Comparison of ENCODE assay signal across 8 cellular contexts in genomic region chr1:39892611-39893595, GRCh38. TPM values are rescaled to one million over a fixed set of nuclear protein-coding genes. Genes with fewer than 3 reads are reported as not detected.
DNase-seq lines count a peak whose midpoint lies in the region; ATAC-seq and TF ChIP-seq lines count a peak whose summit lies in the region.

No MANE protein-coding gene starts in this region.

- DNase-seq in CD8-positive, alpha-beta memory T cell = no peak
- no peak for DNase-seq in MM.1S
- DNase-seq in amniotic epithelial cell (ENCODE audit: low read depth) = peak; percentile 91
- no peak for DNase-seq in left colon
- no peak for DNase-seq in stimulated activated naive CD8-positive, alpha-beta T cell treated with anti-CD3 and anti-CD28 coated beads, Interleukin-15, Interleukin-2, amounts not matched to agents 100 U/mL and 50 U/mL, for 24 hours
- no peak for DNase-seq in NCI-H1092 (lab: John Stamatoyannopoulos, UW)

- no peak overlapping the region for H3K4me3 ChIP-seq in CD8-positive, alpha-beta memory T cell (ENCODE audit: low read length)
- H3K4me3 ChIP-seq in MM.1S (ENCODE audit: low read length) = no peak overlapping the region

- peaks cover 5 to 55% of the 10 kb centered on the region in 2 donors for H3K27me3 Mint-ChIP-seq in CD8-positive, alpha-beta memory T cell
- H3K27me3 Mint-ChIP-seq in activated T-helper 17 cell treated with anti-CD3 and anti-CD28 coated beads, Interleukin-2, amount 50 U/mL, for 72 hours = peaks cover 37% of the 10 kb centered on the region

- peaks cover 6% of the 10 kb centered on the region for H3K27me3 ChIP-seq in CD8-positive, alpha-beta memory T cell (ENCODE audit: insufficient read depth, low read length, poor library complexity, severe bottlenecking)
- no peaks in the 10 kb centered on the region for H3K27me3 ChIP-seq in MM.1S (replicated peaks; ENCODE audit: insufficient read depth, low read length)

- no peaks in the 10 kb centered on the region for H3K9me3 ChIP-seq in CD8-positive, alpha-beta memory T cell (ENCODE audit: low read length)
- no peaks in the 10 kb centered on the region for H3K9me3 ChIP-seq in MM.1S (replicated peaks; ENCODE audit: insufficient read depth, low read length)

- H3K79me2 ChIP-seq in MM.1S (ENCODE audit: low read length) = no peaks in the 10 kb centered on the region

- no peaks in the 10 kb centered on the region for H3K4me1 Mint-ChIP-seq in CD8-positive, alpha-beta memory T cell
- H3K4me1 Mint-ChIP-seq in activated T-helper 17 cell treated with anti-CD3 and anti-CD28 coated beads, Interleukin-2, amount 50 U/mL, for 72 hours = no peaks in the 10 kb centered on the region

- CTCF ChIA-PET in CD8-positive, alpha-beta memory T cell (lab: Charles Lee) = interaction anchor here (0.6 to 1.5 kb wide), 3 partner anchors 9 to 80 kb away, joined by 3 to 9 read pairs (median 4); partner anchors contain the start of gene MYCL

- no peaks in the 10 kb centered on the region for H3K36me3 Mint-ChIP-seq in CD8-positive, alpha-beta memory T cell
- H3K36me3 Mint-ChIP-seq in activated T-helper 17 cell treated with anti-CD3 and anti-CD28 coated beads, Interleukin-2, amount 50 U/mL, for 72 hours (ENCODE audit: low read depth) = no peaks in the 10 kb centered on the region

- 0 out of 2 replicates have a peak overlapping the region, but pooled peaks have one; percentile 15 for H3K4me2 ChIP-seq in MM.1S (ENCODE audit: low read depth, low read length)

- intact Hi-C loops in left colon (cut with DNase I, micrococcal nuclease) = loop anchor here in 1 of 2 donors (10.0 kb wide), 1 partner anchor 78 kb away; no protein-coding TSS in a partner anchor

- H3K4me1 ChIP-seq in CD8-positive, alpha-beta memory T cell (ENCODE audit: insufficient read depth, low read length) = no peaks in the 10 kb centered on the region
- 0 out of 2 replicates have a peak, but pooled peaks cover 10% of the 10 kb centered on the region for H3K4me1 ChIP-seq in MM.1S (ENCODE audit: low read length)

- H3K27ac ChIP-seq in CD8-positive, alpha-beta memory T cell (ENCODE audit: low read depth, low read length) = peak overlapping the region; percentile 20
- H3K27ac ChIP-seq in MM.1S (ENCODE audit: low read length) = no peak overlapping the region

- H4K20me1 ChIP-seq in MM.1S (ENCODE audit: insufficient read depth, low read length) = no peaks in the 10 kb centered on the region

- no peaks in the 10 kb centered on the region for H3K36me3 ChIP-seq in CD8-positive, alpha-beta memory T cell (ENCODE audit: insufficient read depth, low read length)
- no peaks in the 10 kb centered on the region for H3K36me3 ChIP-seq in MM.1S (replicated peaks; ENCODE audit: insufficient read depth, low read length)

- no peak overlapping the region for H3K9ac ChIP-seq in MM.1S (ENCODE audit: low read length)

- no peak for TF ChIP-seq CTCF in MM.1S (IDR thresholded peaks at IDR 0.05; ENCODE audit: low read length)

- POLR2A ChIA-PET in CD8-positive, alpha-beta memory T cell (lab: Charles Lee) = no interaction called here

- H3K4me3 Mint-ChIP-seq in CD8-positive, alpha-beta memory T cell = no peak overlapping the region
- H3K4me3 Mint-ChIP-seq in activated T-helper 17 cell treated with anti-CD3 and anti-CD28 coated beads, Interleukin-2, amount 50 U/mL, for 72 hours = no peak overlapping the region

- H3K9me2 ChIP-seq in MM.1S (replicated peaks; ENCODE audit: insufficient read depth, low read length) = no peaks in the 10 kb centered on the region

- H2AFZ ChIP-seq in MM.1S (ENCODE audit: low read length) = no peak overlapping the region

- H3F3A ChIP-seq in MM.1S (ENCODE audit: insufficient read depth, low read length) = no peaks in the 10 kb centered on the region

- no peaks in the 10 kb centered on the region for H3K9me3 Mint-ChIP-seq in CD8-positive, alpha-beta memory T cell
- H3K9me3 Mint-ChIP-seq in activated T-helper 17 cell treated with anti-CD3 and anti-CD28 coated beads, Interleukin-2, amount 50 U/mL, for 72 hours = no peaks in the 10 kb centered on the region

- ATAC-seq in left colon (peak; percentile 75), GM21576 (IDR thresholded peaks at IDR 0.05; ENCODE audit: unreplicated experiment) (no peak)
- no peak for ATAC-seq in stimulated activated naive CD8-positive, alpha-beta T cell treated with anti-CD3 and anti-CD28 coated beads, Interleukin-15, Interleukin-2, amounts not matched to agents 100 U/mL and 50 U/mL, for 24 hours
- no peak for ATAC-seq in activated T-helper 17 cell treated with anti-CD3 and anti-CD28 coated beads, Interleukin-2, amount 50 U/mL, for 72 hours (replicated peaks)

- H3K27ac Mint-ChIP-seq in CD8-positive, alpha-beta memory T cell = no peak overlapping the region
- no peak overlapping the region for H3K27ac Mint-ChIP-seq in activated T-helper 17 cell treated with anti-CD3 and anti-CD28 coated beads, Interleukin-2, amount 50 U/mL, for 72 hours

RNA-seq across cellular contexts. Expression of gene MYCL, which starts 8.8 kb away (rescaled TPM):
- under 1 TPM in 1 of 2 experiments, not detected in 1; 0.24 TPM for total RNA-seq in CD8-positive, alpha-beta memory T cell
- polyA plus RNA-seq in CD8-positive, alpha-beta memory T cell = not detected
- 10 to 100 TPM; 13.7 to 15.4 TPM for total RNA-seq in left colon
- total RNA-seq in activated T-helper 17 cell treated with anti-CD3 and anti-CD28 coated beads, Interleukin-2, amount 50 U/mL, for 72 hours = under 1 TPM in 1 of 2 donors, not detected in 1; 0.09 TPM

RNA-seq across cellular contexts. Expression of gene TRIT1, which starts 9.6 kb away (rescaled TPM):
- total RNA-seq in CD8-positive, alpha-beta memory T cell = 10 to 100 TPM; 33.1 to 34.0 TPM
- 10.3 TPM for polyA plus RNA-seq in CD8-positive, alpha-beta memory T cell
- 10 to 100 TPM; 12.1 to 17.0 TPM for total RNA-seq in left colon
- total RNA-seq in activated T-helper 17 cell treated with anti-CD3 and anti-CD28 coated beads, Interleukin-2, amount 50 U/mL, for 72 hours = 10 to 100 TPM; 33.6 to 41.0 TPM

Comparison
In these comparisons a context has a peak if more than half of its experiments do, and no peak if none do; other contexts are left out.
1. RNA of gene MYCL, which starts 8.8 kb away (total RNA-seq): 13.7 to 15.4 TPM in left colon; 0.24 TPM in CD8-positive, alpha-beta memory T cell and 0.09 TPM in activated T-helper 17 cell treated with anti-CD3 and anti-CD28 coated beads, Interleukin-2, amount 50 U/mL, for 72 hours; every median in the first group is over 10 times any median in the second.